In the genomic region with DNA sequence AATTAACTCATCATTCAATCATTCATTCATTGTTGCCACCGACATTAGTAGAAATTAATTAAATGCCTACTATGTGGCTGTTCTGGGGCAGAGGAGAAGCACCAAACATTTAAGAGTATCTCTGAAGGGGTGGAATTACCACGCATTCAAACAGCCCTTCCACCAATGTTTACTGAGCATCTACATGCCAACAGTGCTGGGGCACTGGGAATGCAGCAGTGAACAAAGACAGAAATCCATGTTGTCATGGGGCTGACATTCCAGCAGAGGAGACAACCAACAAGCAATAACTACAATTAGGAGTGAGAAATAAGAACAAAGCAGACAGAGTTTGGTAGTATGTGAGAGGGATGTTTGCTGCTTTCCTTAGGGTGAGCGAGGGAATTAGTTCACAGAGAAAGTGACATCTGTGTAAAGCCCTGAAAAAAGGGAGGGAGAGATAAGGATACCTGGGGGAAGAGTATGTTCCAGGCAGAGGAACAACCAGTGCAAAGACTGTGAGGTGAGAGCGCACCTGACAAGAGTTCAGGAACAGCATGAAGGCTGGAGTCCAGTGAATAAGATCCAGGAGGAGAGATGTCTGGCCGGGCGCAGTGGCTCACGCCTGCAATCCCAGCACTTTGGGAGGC, we compare ENCODE assay signal across 13 cellular contexts. TPM values are rescaled to one million over a fixed set of nuclear protein-coding genes. Genes with fewer than 3 reads are reported as not detected.
DNase-seq lines count a peak whose midpoint lies in the region; ATAC-seq, FAIRE-seq and TF ChIP-seq lines count a peak whose summit lies in the region.
"Had no signal": no experiment of that assay in that cellular context is flagged by ENCODE, and none has a peak within 500 bp of the region (broad histone marks: within the 10 kb centered on the region; RNA-seq: fewer than 3 reads in every experiment).

No MANE protein-coding gene starts in this region.

- H3K9me3 ChIP-seq in A549 (no peaks in the 10 kb centered on the region), A673 (ENCODE audit: low read depth, low read length, poor library complexity, severe bottlenecking) (no peaks in the 10 kb centered on the region)
- H3K9me3 ChIP-seq: right atrium auricular region had no signal

- no peak for ATAC-seq in A549
- no peak for ATAC-seq in memory B cell (ENCODE audit: low read depth)
- ATAC-seq in SK-N-SH treated with all-trans-retinoic acid at 6 μM for 48 hours, result no peak

- H3K4me1 ChIP-seq in A549 (peaks cover 48% of the 10 kb centered on the region), A673 (ENCODE audit: insufficient read depth, low read length, poor library complexity, severe bottlenecking) (no peaks in the 10 kb centered on the region)

- H3K27ac ChIP-seq in A549 (peak overlapping the region; percentile 19 to 92; a peak in 4 of 6 replicates), A673 (ENCODE audit: low read depth, low read length, poor library complexity, severe bottlenecking) (no peak overlapping the region)

- H3K27me3 Mint-ChIP-seq in Calu3 (ENCODE audit: unreplicated experiment) (no peaks in the 10 kb centered on the region), memory B cell (peaks cover 4% of the 10 kb centered on the region)
- H3K27me3 Mint-ChIP-seq in activated CD4-positive, alpha-beta memory T cell treated with anti-CD3 and anti-CD28 coated beads, Interleukin-2, amount 10 ng/mL, durations not matched to agents 7 days and 5 days, result peaks cover 7% of the 10 kb centered on the region

- H3K36me3 ChIP-seq in A673 (ENCODE audit: insufficient read depth, low read length, poor library complexity, severe bottlenecking), result no peaks in the 10 kb centered on the region
- H3K36me3 ChIP-seq: right atrium auricular region had no signal

- intact Hi-C loops in Calu3 (cut with micrococcal nuclease; ENCODE audit: unreplicated experiment) (loop anchor here (5.0 kb wide), 1 partner anchor 288 kb away; a partner anchor contains a TSS), A673 (cut with micrococcal nuclease; ENCODE audit: unreplicated experiment) (loop anchor here (5.0 kb wide), 2 partner anchors 63 to 288 kb away; a partner anchor contains a TSS)

- H3K4me2 ChIP-seq in A549, result peak overlapping the region; percentile 5; the same call in 2 of the 3 replicates

- DNase-seq in A549 (ENCODE audit: low read depth in 1 of 2, low spot score in 1 of 2) (peak in 1 of 2 experiments; percentile 57), Calu3 (no peak), memory B cell (ENCODE audit: low spot score in 2 of 2) (no peak), NCI-H2107 (lab: John Stamatoyannopoulos, UW) (no peak), A673 (ENCODE audit: low spot score) (no peak)
- DNase-seq in activated CD4-positive, alpha-beta memory T cell treated with anti-CD3 and anti-CD28 coated beads, Interleukin-2, amount 10 ng/mL, durations not matched to agents 7 days and 5 days, result no peak
- DNase-seq in stimulated activated CD4-positive, alpha-beta T cell treated with anti-CD3 and anti-CD28 coated beads, Interleukin-4, amount 100 ng/mL, for 1 hour, result no peak
- DNase-seq: effector CD8-positive, alpha-beta T cell; foreskin melanocyte; IMR-90; NCI-H510A had no signal

- no peaks in the 10 kb centered on the region for H3K27me3 ChIP-seq in A673 (replicated peaks; ENCODE audit: insufficient read depth, low read depth, low read length, poor library complexity)
- H3K27me3 ChIP-seq: right atrium auricular region had no signal

- H3K9me3 Mint-ChIP-seq in Calu3 (ENCODE audit: low read depth, unreplicated experiment) (no peaks in the 10 kb centered on the region), memory B cell (no peaks in the 10 kb centered on the region)
- no peaks in the 10 kb centered on the region for H3K9me3 Mint-ChIP-seq in activated CD4-positive, alpha-beta memory T cell treated with anti-CD3 and anti-CD28 coated beads, Interleukin-2, amount 10 ng/mL, durations not matched to agents 7 days and 5 days

- H3K4me3 ChIP-seq in A549, result no peak overlapping the region
- H3K4me3 ChIP-seq in A673 (ENCODE audit: low read depth, low read length, poor library complexity, severe bottlenecking), result no peak overlapping the region

- H3K4me1 Mint-ChIP-seq in Calu3 (ENCODE audit: low read depth, unreplicated experiment) (peaks cover 50% of the 10 kb centered on the region), memory B cell (peaks cover 26% of the 10 kb centered on the region)
- peaks cover 43% of the 10 kb centered on the region for H3K4me1 Mint-ChIP-seq in activated CD4-positive, alpha-beta memory T cell treated with anti-CD3 and anti-CD28 coated beads, Interleukin-2, amount 10 ng/mL, durations not matched to agents 7 days and 5 days

- peak overlapping the region; percentile 45 for H3K27ac Mint-ChIP-seq in Calu3 (ENCODE audit: unreplicated experiment)
- peak overlapping the region; percentile 1 for H3K27ac Mint-ChIP-seq in activated CD4-positive, alpha-beta memory T cell treated with anti-CD3 and anti-CD28 coated beads, Interleukin-2, amount 10 ng/mL, durations not matched to agents 7 days and 5 days
- H3K27ac Mint-ChIP-seq in memory B cell, result peak overlapping the region; percentile 77

- no TSS peak for BruUV-seq in Calu3 (replicated peaks; lab: Mats Ljungman, UMichigan)
- BruUV-seq in A673 (replicated peaks; lab: Mats Ljungman, UMichigan), result no TSS peak

- no peak for TF ChIP-seq CTCF in A549 (IDR thresholded peaks at IDR 0.05)
- TF ChIP-seq CTCF in Calu3 (IDR thresholded peaks at IDR 0.05; ENCODE audit: unreplicated experiment), result no peak
- TF ChIP-seq CTCF in A673 (conservative IDR thresholded peaks at IDR 0.05; ENCODE audit: low read depth, low read length), result no peak

- TF ChIP-seq EP300 in A549 (IDR thresholded peaks at IDR 0.05), result no peak

- FAIRE-seq in A549 (lab: Jason Lieb, UNC), result peak; percentile 56

- no peak for TF ChIP-seq RAD21 in A549 (conservative IDR thresholded peaks at IDR 0.05 in 1 of 2, IDR thresholded peaks at IDR 0.05 in 1 of 2)

- 73% methylated on average over 7 of the region's 7 CpGs for WGBS in A549 (ENCODE audit: missing lambda C conversion rate)

- H3K36me3 Mint-ChIP-seq in Calu3 (ENCODE audit: insufficient read depth, unreplicated experiment) (peaks cover 39% of the 10 kb centered on the region), memory B cell (no peaks in the 10 kb centered on the region)
- H3K36me3 Mint-ChIP-seq in activated CD4-positive, alpha-beta memory T cell treated with anti-CD3 and anti-CD28 coated beads, Interleukin-2, amount 10 ng/mL, durations not matched to agents 7 days and 5 days (ENCODE audit: low read depth), result peaks cover 2% of the 10 kb centered on the region

- CTCF ChIA-PET in A549 (lab: Yijun Ruan, JAX), result interaction anchor here (1.1 to 13.1 kb wide), 7 partner anchors 13 to 205 kb away, joined by 3 to 224 read pairs (median 4); no protein-coding TSS in a partner anchor
- CTCF ChIA-PET in Calu3 (lab: Charles Lee), result interaction anchor here (0.7 kb wide), 1 partner anchor 244 kb away, joined by 6 read pairs; no protein-coding TSS in a partner anchor
- CTCF ChIA-PET in activated CD4-positive, alpha-beta memory T cell treated with anti-CD3 and anti-CD28 coated beads, Interleukin-2, amount 10 ng/mL, durations not matched to agents 7 days and 5 days (lab: Charles Lee), result interaction anchor here (0.7 to 1.1 kb wide), 2 partner anchors 206 to 1085 kb away, joined by 4 read pairs; no protein-coding TSS in a partner anchor
- CTCF ChIA-PET in A673 (lab: Charles Lee), result no interaction called here

- no peak for TF ChIP-seq POLR2A in A549 (IDR thresholded peaks at IDR 0.05; ENCODE audit: low read length)

- POLR2A ChIA-PET in A549 (lab: Yijun Ruan, JAX), result no interaction called here
- POLR2A ChIA-PET in activated CD4-positive, alpha-beta memory T cell treated with anti-CD3 and anti-CD28 coated beads, Interleukin-2, amount 10 ng/mL, durations not matched to agents 7 days and 5 days (lab: Charles Lee), result no interaction called here
- POLR2A ChIA-PET in A673 (lab: Charles Lee; ENCODE audit: low non-redundant PET), result no interaction called here

- H3K4me3 Mint-ChIP-seq in Calu3 (ENCODE audit: low read depth, unreplicated experiment) (peak overlapping the region; percentile 15), memory B cell (peak overlapping the region; percentile 66)
- peak overlapping the region; percentile 60 for H3K4me3 Mint-ChIP-seq in activated CD4-positive, alpha-beta memory T cell treated with anti-CD3 and anti-CD28 coated beads, Interleukin-2, amount 10 ng/mL, durations not matched to agents 7 days and 5 days

TF ChIP-seq in A549, 52 proteins besides CTCF, POLR2A, EP300 and RAD21:
- TF ChIP-seq RCOR1 (IDR thresholded peaks at IDR 0.05; ENCODE audit: low read depth, low read length), result 0 out of 2 replicates have a peak, but pooled peaks have one; percentile 19
- TF ChIP-seq JUN (IDR thresholded peaks at IDR 0.05), result no peak

RNA-seq across cellular contexts. Expression of a gene that starts 1.3 kb away (rescaled TPM):
- polyA plus RNA-seq in A549 (2011; rRNA removed), result 37.9 and 42.9 TPM in 2 replicates
- 105 and 115 TPM in 2 replicates for polyA plus RNA-seq in A549 (2012; cell fraction: cytosol; rRNA removed)
- polyA plus RNA-seq in A549 (2012; cell fraction: nucleus; rRNA removed), result 115 and 138 TPM in 2 replicates
- 75.8 to 84.2 TPM (median 76.7 TPM) in 3 replicates for polyA plus RNA-seq in A549 (2017; fragmentation: RNase III; extraction: RNeasy Plus Mini Kit Qiagen cat#74134 plus additional on column Dnase treatment)
- polyA minus RNA-seq in A549 (2011; rRNA and poly(A)+ RNA removed), result 68.7 and 73.7 TPM in 2 replicates
- 75.7 and 89.2 TPM in 2 replicates for total RNA-seq in Calu3 (2022)
- 10 to 100 TPM; 16.2 to 19.6 TPM for total RNA-seq in activated CD4-positive, alpha-beta memory T cell treated with anti-CD3 and anti-CD28 coated beads, Interleukin-2, amount 10 ng/mL, durations not matched to agents 7 days and 5 days
- total RNA-seq in A673 (2021), result 55.2 and 59.0 TPM in 2 replicates

RNA-seq across cellular contexts. Expression of a gene that starts 40.1 kb away (rescaled TPM):
- polyA plus RNA-seq in A549 (2011; rRNA removed) (0.06 and 0.08 TPM in 2 replicates), A549 (2017; fragmentation: RNase III; extraction: RNeasy Plus Mini Kit Qiagen cat#74134 plus additional on column Dnase treatment) (0.25 to 0.44 TPM (median 0.28 TPM) in 3 replicates)
- 0.05 and 0.08 TPM in 2 replicates for polyA plus RNA-seq in A549 (2012; cell fraction: cytosol; rRNA removed)
- 0.07 TPM in 1 of 2 replicates, not detected in the other for polyA plus RNA-seq in A549 (2012; cell fraction: nucleus; rRNA removed)
- polyA minus RNA-seq in A549 (2011; rRNA and poly(A)+ RNA removed), result 0.41 TPM in 1 of 2 replicates, not detected in the other
- total RNA-seq in Calu3 (2022) (6.6 and 9.5 TPM in 2 replicates), A673 (2021) (not detected in 2 replicates)
- total RNA-seq in activated CD4-positive, alpha-beta memory T cell treated with anti-CD3 and anti-CD28 coated beads, Interleukin-2, amount 10 ng/mL, durations not matched to agents 7 days and 5 days, result not detected
- total RNA-seq: IMR-90, right atrium auricular region had no signal
- polyA plus RNA-seq: IMR-90 had no signal

Comparison
In these comparisons a context has a peak if more than half of its experiments do, and no peak if none do; other contexts are left out.
1. H3K27ac Mint-ChIP-seq: peak in every context shown above with its lines; median percentile 77 in memory B cell; 45 in Calu3; 1 in activated CD4-positive, alpha-beta memory T cell treated with anti-CD3 and anti-CD28 coated beads, Interleukin-2, amount 10 ng/mL, durations not matched to agents 7 days and 5 days.
2. H3K4me3 Mint-ChIP-seq: peak in every context shown above with its lines; median percentile 66 in memory B cell; 60 in activated CD4-positive, alpha-beta memory T cell treated with anti-CD3 and anti-CD28 coated beads, Interleukin-2, amount 10 ng/mL, durations not matched to agents 7 days and 5 days; 15 in Calu3.